8 cellular contexts compared by ENCODE assay signal in genomic region chr11:10878408-10879214, GRCh38. TPM values are rescaled to one million over a fixed set of nuclear protein-coding genes. Genes with fewer than 3 reads are reported as not detected.
DNase-seq lines count a peak whose midpoint lies in the region; ATAC-seq, FAIRE-seq and TF ChIP-seq lines count a peak whose summit lies in the region.

No MANE protein-coding gene starts in this region.

- no peak for TF ChIP-seq EP300 in A549 (IDR thresholded peaks at IDR 0.05)

- CTCF ChIA-PET in A549 (lab: Yijun Ruan, JAX), result interaction anchor here (0.6 to 3.9 kb wide), 16 partner anchors 9 to 149 kb away, joined by 3 to 21 read pairs (median 6); partner anchors contain the start of gene EIF4G2
- CTCF ChIA-PET in activated CD8-positive, alpha-beta T cell treated with anti-CD3 and anti-CD28 coated beads, Interleukin-2, amount 10 ng/mL, durations not matched to agents 7 days and 5 days (lab: Charles Lee), result interaction anchor here (0.5 to 2.9 kb wide), 31 partner anchors 9 to 244 kb away, joined by 3 to 18 read pairs (median 4); partner anchors contain the start of genes EIF4G2 and ZBED5

- TF ChIP-seq CTCF in A549 (IDR thresholded peaks at IDR 0.05) (peak; percentile 55), testis (IDR thresholded peaks at IDR 0.05) (peak in 1 of 3 experiments; percentile 45)

- POLR2A ChIA-PET in A549 (lab: Yijun Ruan, JAX), result interaction anchor here (0.8 to 1.0 kb wide), 4 partner anchors 21 to 70 kb away, joined by 3 to 6 read pairs (median 4); partner anchors contain the start of genes EIF4G2 and ZBED5
- POLR2A ChIA-PET in activated CD8-positive, alpha-beta T cell treated with anti-CD3 and anti-CD28 coated beads, Interleukin-2, amount 10 ng/mL, durations not matched to agents 7 days and 5 days (lab: Charles Lee), result interaction anchor here (1.3 to 2.2 kb wide), 2 partner anchors 21 to 70 kb away, joined by 6 to 10 read pairs; partner anchors contain the start of genes EIF4G2 and ZBED5

- H3K4me2 ChIP-seq in A549, result no peak overlapping the region; the same call in 2 of the 3 replicates

- H3K27ac ChIP-seq in A549, result peak overlapping the region; percentile 59 to 78
- H3K27ac ChIP-seq in testis, result no peak overlapping the region

- H3K9me3 ChIP-seq in A549, result peaks cover 12% of the 10 kb centered on the region
- H3K9me3 ChIP-seq in testis, result no peaks in the 10 kb centered on the region

- peak; percentile 86 for FAIRE-seq in A549 (lab: Jason Lieb, UNC)

- DNase-seq in A549 (ENCODE audit: low read depth in 1 of 2, low spot score in 1 of 2), result peak; percentile 31 to 81
- DNase-seq in EL, result peak; percentile 70
- peak; percentile 30 for DNase-seq in NCI-H1694 (lab: John Stamatoyannopoulos, UW)
- peak; percentile 40 for DNase-seq in activated CD8-positive, alpha-beta T cell treated with anti-CD3 and anti-CD28 coated beads, Interleukin-2, amount 10 ng/mL, durations not matched to agents 7 days and 5 days
- DNase-seq in left ventricle myocardium superior, result no peak
- DNase-seq in stimulated activated naive CD8-positive, alpha-beta T cell treated with anti-CD3 and anti-CD28 coated beads, Interleukin-15, Interleukin-2, amounts not matched to agents 100 U/mL and 50 U/mL, for 24 hours, result no peak
- no peak for DNase-seq in testis
- no peak for DNase-seq in activated gamma-delta T cell treated with Interleukin-2 at 50 U/mL for 16 hours

- H3K9me3 Mint-ChIP-seq in activated CD8-positive, alpha-beta T cell treated with anti-CD3 and anti-CD28 coated beads, Interleukin-2, amount 10 ng/mL, durations not matched to agents 7 days and 5 days (ENCODE audit: insufficient read depth), result peaks cover 11% of the 10 kb centered on the region

- H3K4me1 Mint-ChIP-seq in activated CD8-positive, alpha-beta T cell treated with anti-CD3 and anti-CD28 coated beads, Interleukin-2, amount 10 ng/mL, durations not matched to agents 7 days and 5 days (ENCODE audit: low read depth), result peaks cover 12% of the 10 kb centered on the region

- H3K4me3 ChIP-seq in A549 (no peak overlapping the region), testis (no peak overlapping the region)

- H3K4me1 ChIP-seq in A549 (peaks cover 45% of the 10 kb centered on the region), testis (no peaks in the 10 kb centered on the region)

- H3K36me3 ChIP-seq in testis (ENCODE audit: low read depth, missing control alignments), result no peaks in the 10 kb centered on the region

- H3K4me3 Mint-ChIP-seq in activated CD8-positive, alpha-beta T cell treated with anti-CD3 and anti-CD28 coated beads, Interleukin-2, amount 10 ng/mL, durations not matched to agents 7 days and 5 days, result no peak overlapping the region

- 91% methylated on average over 7 of the region's 7 CpGs for WGBS in A549 (ENCODE audit: missing lambda C conversion rate)
- WGBS in testis, 2 donors, result 93 to 96% methylated on average over 7 of the region's 7 CpGs

- TF ChIP-seq RAD21 in A549 (conservative IDR thresholded peaks at IDR 0.05 in 1 of 2, IDR thresholded peaks at IDR 0.05 in 1 of 2), result peak; percentile 32 to 48; a peak in 2 of 5 replicates

- intact Hi-C loops in left ventricle myocardium superior (cut with micrococcal nuclease), result no loop called here
- intact Hi-C loops in testis (cut with DNase I; ENCODE audit: low total_unique reads), result no loop called here

- peak overlapping the region; percentile 46 for H3K27ac Mint-ChIP-seq in activated CD8-positive, alpha-beta T cell treated with anti-CD3 and anti-CD28 coated beads, Interleukin-2, amount 10 ng/mL, durations not matched to agents 7 days and 5 days

- TF ChIP-seq POLR2A in A549 (IDR thresholded peaks at IDR 0.05; ENCODE audit: low read length), result no peak
- no peak for TF ChIP-seq POLR2A in testis (IDR thresholded peaks at IDR 0.05)

- H3K27me3 Mint-ChIP-seq in activated CD8-positive, alpha-beta T cell treated with anti-CD3 and anti-CD28 coated beads, Interleukin-2, amount 10 ng/mL, durations not matched to agents 7 days and 5 days (ENCODE audit: low read depth), result no peaks in the 10 kb centered on the region

- no peaks in the 10 kb centered on the region for H3K27me3 ChIP-seq in testis

- ATAC-seq in A549 (peak; percentile 66 to 80; a peak in 5 of 6 replicates), left ventricle myocardium superior (peak; percentile 57)
- no peak for ATAC-seq in activated CD8-positive, alpha-beta T cell treated with anti-CD3 and anti-CD28 coated beads, Interleukin-2, amount 10 ng/mL, durations not matched to agents 7 days and 5 days
- peak; percentile 55 for ATAC-seq in stimulated activated naive CD8-positive, alpha-beta T cell treated with anti-CD3 and anti-CD28 coated beads, Interleukin-15, Interleukin-2, amounts not matched to agents 100 U/mL and 50 U/mL, for 24 hours

- peaks cover 15% of the 10 kb centered on the region for H3K36me3 Mint-ChIP-seq in activated CD8-positive, alpha-beta T cell treated with anti-CD3 and anti-CD28 coated beads, Interleukin-2, amount 10 ng/mL, durations not matched to agents 7 days and 5 days (ENCODE audit: low read depth)

TF ChIP-seq in A549, 52 proteins besides CTCF, POLR2A, EP300 and RAD21:
- TF ChIP-seq, protein P1, sequence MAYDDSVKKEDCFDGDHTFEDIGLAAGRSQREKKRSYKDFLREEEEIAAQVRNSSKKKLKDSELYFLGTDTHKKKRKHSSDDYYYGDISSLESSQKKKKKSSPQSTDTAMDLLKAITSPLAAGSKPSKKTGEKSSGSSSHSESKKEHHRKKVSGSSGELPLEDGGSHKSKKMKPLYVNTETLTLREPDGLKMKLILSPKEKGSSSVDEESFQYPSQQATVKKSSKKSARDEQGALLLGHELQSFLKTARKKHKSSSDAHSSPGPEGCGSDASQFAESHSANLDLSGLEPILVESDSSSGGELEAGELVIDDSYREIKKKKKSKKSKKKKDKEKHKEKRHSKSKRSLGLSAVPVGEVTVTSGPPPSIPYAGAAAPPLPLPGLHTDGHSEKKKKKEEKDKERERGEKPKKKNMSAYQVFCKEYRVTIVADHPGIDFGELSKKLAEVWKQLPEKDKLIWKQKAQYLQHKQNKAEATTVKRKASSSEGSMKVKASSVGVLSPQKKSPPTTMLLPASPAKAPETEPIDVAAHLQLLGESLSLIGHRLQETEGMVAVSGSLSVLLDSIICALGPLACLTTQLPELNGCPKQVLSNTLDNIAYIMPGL (CRISPR knock-in tag; IDR thresholded peaks at IDR 0.05; ENCODE audit: borderline replicate concordance), result no peak
- TF ChIP-seq SMC3 (IDR thresholded peaks at IDR 0.05), result peak; percentile 34; the same call in 1 of the 3 replicates

RNA-seq across cellular contexts. Expression of gene ZBED5, which starts 20.8 kb away (rescaled TPM):
- polyA plus RNA-seq in A549 (2011; rRNA removed), result 132 and 142 TPM in 2 replicates
- polyA plus RNA-seq in A549 (2012; cell fraction: cytosol; rRNA removed), result 23.1 and 23.9 TPM in 2 replicates
- polyA plus RNA-seq in A549 (2012; cell fraction: nucleus; rRNA removed), result 26.1 and 34.9 TPM in 2 replicates
- 60.6 to 65.9 TPM (median 61.8 TPM) in 3 replicates for polyA plus RNA-seq in A549 (2017; fragmentation: RNase III; extraction: RNeasy Plus Mini Kit Qiagen cat#74134 plus additional on column Dnase treatment)
- polyA minus RNA-seq in A549 (2011; rRNA and poly(A)+ RNA removed), result 263 and 357 TPM in 2 replicates
- 10 to 100 TPM; 33.7 to 35.6 TPM for total RNA-seq in activated CD8-positive, alpha-beta T cell treated with anti-CD3 and anti-CD28 coated beads, Interleukin-2, amount 10 ng/mL, durations not matched to agents 7 days and 5 days
- 41.7 TPM for total RNA-seq in left ventricle myocardium superior
- total RNA-seq in testis, result 10 to 100 TPM; 30.4 to 37.3 TPM
- polyA plus RNA-seq in testis (ENCODE audit: insufficient read depth, low read depth, low replicate concordance), result 27.0 TPM

Comparison
In these comparisons a context has a peak if more than half of its experiments do, and no peak if none do; other contexts are left out.
1. DNase-seq: peak in A549 (2 of 2), EL (single experiment), NCI-H1694 (single experiment) and activated CD8-positive, alpha-beta T cell treated with anti-CD3 and anti-CD28 coated beads, Interleukin-2, amount 10 ng/mL, durations not matched to agents 7 days and 5 days (single experiment); none in left ventricle myocardium superior (single experiment), stimulated activated naive CD8-positive, alpha-beta T cell treated with anti-CD3 and anti-CD28 coated beads, Interleukin-15, Interleukin-2, amounts not matched to agents 100 U/mL and 50 U/mL, for 24 hours (single experiment), testis (single experiment) and activated gamma-delta T cell treated with Interleukin-2 at 50 U/mL for 16 hours (single experiment).
2. H3K27ac ChIP-seq: peak in A549 (2 of 2); none in testis (0 of 2).